11 cellular contexts compared by ENCODE assay signal in the genomic region with DNA sequence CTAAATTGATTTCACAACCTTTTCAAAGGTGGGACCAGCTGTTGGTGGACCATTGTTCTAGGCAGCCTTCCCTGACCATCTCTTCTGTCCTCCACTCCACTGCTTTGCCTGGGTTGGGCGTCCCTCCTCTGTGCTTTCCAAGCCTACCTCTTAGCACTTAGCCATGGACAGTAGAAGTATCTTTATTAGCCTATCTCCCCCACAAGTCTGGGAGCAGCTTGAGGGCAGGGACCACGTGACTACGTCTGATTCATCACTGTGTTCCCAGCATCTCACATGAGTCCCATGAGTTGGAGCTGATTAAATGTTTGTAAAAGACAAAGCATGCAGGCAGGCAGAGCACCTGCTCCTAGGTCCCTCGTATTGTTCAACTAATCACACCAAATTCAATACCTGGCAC. TPM values are rescaled to one million over a fixed set of nuclear protein-coding genes. Genes with fewer than 3 reads are reported as not detected.
DNase-seq lines count a peak whose midpoint lies in the region; TF ChIP-seq lines count a peak whose summit lies in the region.
"Had no signal": no experiment of that assay in that cellular context is flagged by ENCODE, and none has a peak within 500 bp of the region (broad histone marks: within the 10 kb centered on the region; RNA-seq: fewer than 3 reads in every experiment).

No MANE protein-coding gene starts in this region.

- intact Hi-C loops in posterior vena cava (cut with DNase I) = no loop called here

- no peaks in the 10 kb centered on the region for H3K9me3 Mint-ChIP-seq in chondrocyte (ENCODE audit: low read depth)
- H3K9me3 Mint-ChIP-seq: effector memory CD8-positive, alpha-beta T cell had no signal

- peaks cover 7% of the 10 kb centered on the region for H3K4me1 Mint-ChIP-seq in chondrocyte (ENCODE audit: low read depth)

- H3K4me3 ChIP-seq in skeletal muscle cell (ENCODE audit: low read depth, low read length) = no peak overlapping the region

- H3K4me3 Mint-ChIP-seq in chondrocyte (ENCODE audit: unreplicated experiment) = no peak overlapping the region
- H3K4me3 Mint-ChIP-seq: effector memory CD8-positive, alpha-beta T cell had no signal

- no peaks in the 10 kb centered on the region for H3K36me3 Mint-ChIP-seq in chondrocyte (ENCODE audit: low read depth)

- H3K27ac Mint-ChIP-seq in chondrocyte (ENCODE audit: unreplicated experiment) = no peak overlapping the region
- H3K27ac Mint-ChIP-seq: effector memory CD8-positive, alpha-beta T cell had no signal

- no peak for TF ChIP-seq CTCF in chondrocyte (IDR thresholded peaks at IDR 0.05)

- H3K27me3 Mint-ChIP-seq in chondrocyte (ENCODE audit: low read depth) = peaks cover 66% of the 10 kb centered on the region

- DNase-seq in DMS 273 (lab: John Stamatoyannopoulos, UW; ENCODE audit: unreplicated experiment) (peak; percentile 47), DMS 273 treated with DMSO at 0.1 percent for 48 hours (lab: John Stamatoyannopoulos, UW) (no peak), NCI-H774 (lab: John Stamatoyannopoulos, UW) (peak; percentile 86), chondrocyte (ENCODE audit: low spot score) (peak; percentile 3), skeletal muscle cell (ENCODE audit: low read depth) (peak; percentile 57), NCI-H2171 (lab: John Stamatoyannopoulos, UW) (no peak), cortex of kidney (lab: John Stamatoyannopoulos, UW) (no peak), posterior vena cava (ENCODE audit: low spot score) (no peak)
- DNase-seq: effector memory CD8-positive, alpha-beta T cell; H7 had no signal

RNA-seq across cellular contexts. Expression of a gene that starts 20.9 kb away (rescaled TPM):
- not detected in 3 replicates for total RNA-seq in chondrocyte
- total RNA-seq in posterior vena cava = 1 to 10 TPM in 1 of 2 donors, under 1 TPM in 1; 0.95 to 1.5 TPM
- total RNA-seq: H7, subcutaneous adipose tissue had no signal

RNA-seq across cellular contexts. Expression of a gene that starts 21.1 kb away (rescaled TPM):
- total RNA-seq in chondrocyte (47.9 to 62.6 TPM (median 49.7 TPM) in 3 replicates), posterior vena cava (10 to 100 TPM; 36.5 to 38.2 TPM)

RNA-seq across cellular contexts. Expression of a gene that starts 48.1 kb away (rescaled TPM):
- total RNA-seq in chondrocyte = not detected in 3 replicates
- 10 to 100 TPM in 1 of 2 donors, 1 to 10 TPM in 1; 8.3 to 23.6 TPM for total RNA-seq in posterior vena cava

Comparison
In these comparisons a context has a peak if more than half of its experiments do, and no peak if none do; other contexts are left out.
1. DNase-seq: peak in DMS 273 (single experiment), NCI-H774 (single experiment), chondrocyte (single experiment) and skeletal muscle cell (single experiment); none in DMS 273 treated with DMSO at 0.1 percent for 48 hours (single experiment), NCI-H2171 (single experiment), cortex of kidney (single experiment) and posterior vena cava (single experiment).